8 cellular contexts compared by ENCODE assay signal in genomic region chr2:27735263-27735904, GRCh38. TPM values are rescaled to one million over a fixed set of nuclear protein-coding genes. Genes with fewer than 3 reads are reported as not detected.
DNase-seq lines count a peak whose midpoint lies in the region; ATAC-seq and TF ChIP-seq lines count a peak whose summit lies in the region.

No MANE protein-coding gene starts in this region.

- peak overlapping the region; percentile 2 for H3K27ac ChIP-seq in effector memory CD4-positive, alpha-beta T cell (ENCODE audit: insufficient read depth, low read length, poor library complexity, severe bottlenecking)

- H3K4me3 ChIP-seq in H7 (ENCODE audit: insufficient read depth, low read depth, low read length): peak overlapping the region; percentile 71
- H3K4me3 ChIP-seq in effector memory CD4-positive, alpha-beta T cell (ENCODE audit: insufficient read depth, low read depth, low read length, poor library complexity, severe bottlenecking): peak overlapping the region; percentile 48
- peak overlapping the region; percentile 23 for H3K4me3 ChIP-seq in lower leg skin (ENCODE audit: low read depth, poor library complexity, severe bottlenecking)

- TF ChIP-seq POLR2A in lower leg skin (IDR thresholded peaks at IDR 0.05): no peak

- peak; percentile 93 for DNase-seq in H7
- peak; percentile 35 to 45 for DNase-seq in activated CD8-positive, alpha-beta memory T cell treated with anti-CD3 and anti-CD28 coated beads for 4 hours (ENCODE audit: low read depth in 2 of 2)
- DNase-seq in effector memory CD4-positive, alpha-beta T cell: peak in 2 of 3 donors; percentile 1 to 7
- peak; percentile 56 to 95 for DNase-seq in lower leg skin (ENCODE audit: low spot score in 2 of 2)
- DNase-seq in stimulated activated CD4-positive, alpha-beta T cell treated with anti-CD3 and anti-CD28 coated beads, Interleukin-4, amount 100 ng/mL, for 1 hour: peak; percentile 77
- no peak for DNase-seq in NOMO-1 treated with dmso at 0.1 percent for 144 hours (lab: John Stamatoyannopoulos, UW; ENCODE audit: unreplicated experiment)

- no peaks in the 10 kb centered on the region for H3K4me1 ChIP-seq in effector memory CD4-positive, alpha-beta T cell (ENCODE audit: control insufficient read depth, insufficient read depth, low read length, poor library complexity, severe bottlenecking)

- no peak for TF ChIP-seq CTCF in lower leg skin (IDR thresholded peaks at IDR 0.05)

- ATAC-seq in GM18870 (IDR thresholded peaks at IDR 0.05; ENCODE audit: unreplicated experiment) (no peak), GM21367 (IDR thresholded peaks at IDR 0.05; ENCODE audit: unreplicated experiment) (no peak)

- 0 to 1% methylated on average over 3 to 18 of the region's 51 CpGs for WGBS in lower leg skin, 2 donors

- no peaks in the 10 kb centered on the region for H3K9me3 ChIP-seq in effector memory CD4-positive, alpha-beta T cell (ENCODE audit: control insufficient read depth, low read length)

- no peaks in the 10 kb centered on the region for H3K36me3 ChIP-seq in H7 (replicated peaks; ENCODE audit: control insufficient read depth, insufficient read depth, low read length)
- no peaks in the 10 kb centered on the region for H3K36me3 ChIP-seq in effector memory CD4-positive, alpha-beta T cell (ENCODE audit: control insufficient read depth, insufficient read depth, low read length)

- no peaks in the 10 kb centered on the region for H3K27me3 ChIP-seq in H7 (ENCODE audit: control insufficient read depth, insufficient read depth, low read length)
- H3K27me3 ChIP-seq in effector memory CD4-positive, alpha-beta T cell (replicated peaks; ENCODE audit: control insufficient read depth, insufficient read depth, low read length, poor library complexity, severe bottlenecking): no peaks in the 10 kb centered on the region

- intact Hi-C loops in lower leg skin (cut with DNase I; ENCODE audit: low total_unique reads): no loop called here

RNA-seq across cellular contexts. Expression of gene MRPL33, which starts 36.1 kb away (rescaled TPM):
- total RNA-seq in H7 (2014; rRNA removed; shearing (Covaris generic)): 76.5 and 81.9 TPM in 2 replicates
- total RNA-seq in lower leg skin: 10 to 100 TPM; 43.3 to 64.9 (median 54.5) TPM
